Comparison of ENCODE assay signal across 29 cellular contexts in the genomic region with DNA sequence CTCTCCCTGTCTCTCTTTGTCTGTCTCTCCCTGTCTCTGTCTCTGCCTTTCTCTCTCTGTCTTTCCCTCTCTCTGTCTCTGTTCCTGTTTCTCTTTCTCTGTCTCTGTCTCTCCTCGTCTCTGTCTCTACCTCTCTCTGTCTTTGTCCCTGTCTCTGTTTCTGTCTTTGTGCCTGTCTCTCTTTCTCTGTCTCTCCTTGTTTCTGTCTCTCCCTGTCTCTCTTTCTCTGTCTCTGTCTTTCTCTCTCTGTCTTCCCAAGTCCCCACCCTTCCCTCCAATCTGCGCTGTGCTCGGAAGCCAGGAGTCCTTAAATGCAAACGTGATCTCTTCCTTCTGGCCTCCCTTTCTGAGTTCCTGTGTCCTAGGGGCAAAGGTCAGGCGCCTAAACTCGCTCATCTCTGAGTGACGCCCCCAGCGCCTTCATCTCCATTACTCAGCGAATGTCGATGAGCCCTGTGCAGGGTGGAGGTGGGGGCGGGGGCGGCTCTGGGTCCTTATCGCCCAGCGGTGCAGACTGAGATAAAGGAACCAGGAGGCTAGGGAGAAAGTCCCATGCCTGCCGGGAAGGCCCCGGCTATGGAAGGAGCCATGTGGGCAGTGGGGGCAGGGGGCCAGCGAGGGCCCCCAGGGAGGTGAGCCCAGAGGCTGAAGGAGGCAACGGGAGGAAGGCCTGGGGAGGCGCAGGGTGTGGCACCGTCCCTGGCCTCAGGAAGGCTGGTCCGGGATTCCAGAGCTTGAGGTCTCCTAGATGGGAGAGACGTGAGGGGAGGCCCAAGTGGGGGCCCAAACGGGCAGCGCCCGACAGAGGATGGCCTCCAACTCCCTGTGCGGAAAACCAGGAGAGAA. TPM values are rescaled to one million over a fixed set of nuclear protein-coding genes. Genes with fewer than 3 reads are reported as not detected.
DNase-seq lines count a peak whose midpoint lies in the region; ATAC-seq, FAIRE-seq and TF ChIP-seq lines count a peak whose summit lies in the region.
"Had no signal": no experiment of that assay in that cellular context is flagged by ENCODE, and none has a peak within 500 bp of the region (broad histone marks: within the 10 kb centered on the region; RNA-seq: fewer than 3 reads in every experiment).

No MANE protein-coding gene starts in this region.

- DNase-seq in NCI-H146 (lab: John Stamatoyannopoulos, UW) = peak; percentile 31
- no peak for DNase-seq in NCI-H146 treated with DMSO at 0.1 percent for 48 hours (lab: John Stamatoyannopoulos, UW; ENCODE audit: unreplicated experiment)
- DNase-seq in HuH-7 (ENCODE audit: low spot score) = peak; percentile 97
- peak; percentile 27 for DNase-seq in activated CD8-positive, alpha-beta T cell treated with anti-CD3 and anti-CD28 coated beads, Interleukin-2, amount 10 ng/mL, durations not matched to agents 7 days and 5 days
- DNase-seq in mesendoderm = peak; percentile 43
- DNase-seq in CD4-positive, alpha-beta T cell = no peak
- DNase-seq in SHP77 treated with DMSO at 0.1 percent for 48 hours (lab: John Stamatoyannopoulos, UW) = no peak
- no peak for DNase-seq in frontal cortex (ENCODE audit: low spot score in 2 of 2)
- DNase-seq: activated naive CD8-positive, alpha-beta T cell treated with anti-CD3 and anti-CD28 coated beads for 36 hours; cortex of kidney; DMS 273 treated with DMSO at 0.1 percent for 48 hours; HCEC 1CT; hippocampal formation; NCI-H526; spleen; stimulated activated CD8-positive, alpha-beta memory T cell treated with anti-CD3 and anti-CD28 coated beads, Interleukin-4, amount 100 ng/mL, for 48 hours; T-helper 2 cell; uterus had no signal

- no peak overlapping the region for H3K4me2 ChIP-seq in mesendoderm (ENCODE audit: low read length)
- H3K4me2 ChIP-seq: KMS-11 had no signal

- no peak for TF ChIP-seq CTCF in CD4-positive, alpha-beta T cell (IDR thresholded peaks at IDR 0.05)

- no peak overlapping the region for H3K9ac ChIP-seq in mesendoderm (ENCODE audit: low read length)
- H3K9ac ChIP-seq: BLaER1, KMS-11 had no signal

- peaks cover 9% of the 10 kb centered on the region for H3K27me3 Mint-ChIP-seq in activated CD8-positive, alpha-beta T cell treated with anti-CD3 and anti-CD28 coated beads, Interleukin-2, amount 10 ng/mL, durations not matched to agents 7 days and 5 days (ENCODE audit: low read depth)
- H3K27me3 Mint-ChIP-seq in CD4-positive, alpha-beta T cell = peaks cover 7% of the 10 kb centered on the region
- H3K27me3 Mint-ChIP-seq: activated naive CD8-positive, alpha-beta T cell treated with anti-CD3 and anti-CD28 coated beads for 36 hours had no signal

- no peak for FAIRE-seq in frontal cortex (lab: Jason Lieb, UNC)
- FAIRE-seq: keratinocyte had no signal

- POLR2A ChIA-PET in activated CD8-positive, alpha-beta T cell treated with anti-CD3 and anti-CD28 coated beads, Interleukin-2, amount 10 ng/mL, durations not matched to agents 7 days and 5 days (lab: Charles Lee) = no interaction called here
- POLR2A ChIA-PET in CD4-positive, alpha-beta T cell (lab: Charles Lee) = no interaction called here

- H3K36me3 Mint-ChIP-seq in activated CD8-positive, alpha-beta T cell treated with anti-CD3 and anti-CD28 coated beads, Interleukin-2, amount 10 ng/mL, durations not matched to agents 7 days and 5 days (ENCODE audit: low read depth) = no peaks in the 10 kb centered on the region
- no peaks in the 10 kb centered on the region for H3K36me3 Mint-ChIP-seq in CD4-positive, alpha-beta T cell (ENCODE audit: low read depth)
- H3K36me3 Mint-ChIP-seq: activated naive CD8-positive, alpha-beta T cell treated with anti-CD3 and anti-CD28 coated beads for 36 hours; brain had no signal

- no peak for ATAC-seq in activated CD8-positive, alpha-beta T cell treated with anti-CD3 and anti-CD28 coated beads, Interleukin-2, amount 10 ng/mL, durations not matched to agents 7 days and 5 days
- no peak for ATAC-seq in CD4-positive, alpha-beta T cell (ENCODE audit: poor library complexity)
- ATAC-seq: activated CD4-positive, CD25-positive, alpha-beta regulatory T cell treated with anti-CD3 and anti-CD28 coated beads, Interleukin-2, amount 50 U/mL, for 24 hours had no signal

- WGBS in mesendoderm (ENCODE audit: extremely low coverage, insufficient coverage, low lambda C conversion rate) = no CpG with 5 or more reads among the region's 26 CpGs

- H4K5ac ChIP-seq in mesendoderm (ENCODE audit: low read length) = no peak overlapping the region

- H3K56ac ChIP-seq in mesendoderm (ENCODE audit: low read length) = peak overlapping the region; percentile 25

- no peak overlapping the region for H2BK5ac ChIP-seq in mesendoderm (ENCODE audit: low read length)

- no peak overlapping the region for H3K4ac ChIP-seq in mesendoderm (ENCODE audit: low read depth, low read length)

- no peaks in the 10 kb centered on the region for H3K36me3 ChIP-seq in mesendoderm (ENCODE audit: control insufficient read depth, insufficient read depth, low read length)
- H3K36me3 ChIP-seq: BLaER1, neutrophil, SJSA1, spleen, uterus had no signal

- H2AK5ac ChIP-seq in mesendoderm (ENCODE audit: low read length) = no peak overlapping the region

- no peak overlapping the region for H2BK120ac ChIP-seq in mesendoderm (ENCODE audit: low read depth, low read length)

- no peaks in the 10 kb centered on the region for H3K9me3 ChIP-seq in CD4-positive, alpha-beta T cell (ENCODE audit: control insufficient read depth, low read length)
- H3K9me3 ChIP-seq: BLaER1, neutrophil, spleen, uterus had no signal

- H3K4me3 ChIP-seq in mesendoderm (ENCODE audit: low read length) = no peak overlapping the region
- H3K4me3 ChIP-seq: BLaER1, SJSA1, spleen, uterus had no signal

- H3K9me3 Mint-ChIP-seq in activated CD8-positive, alpha-beta T cell treated with anti-CD3 and anti-CD28 coated beads, Interleukin-2, amount 10 ng/mL, durations not matched to agents 7 days and 5 days (ENCODE audit: insufficient read depth) = no peaks in the 10 kb centered on the region
- H3K9me3 Mint-ChIP-seq in CD4-positive, alpha-beta T cell = no peaks in the 10 kb centered on the region
- H3K9me3 Mint-ChIP-seq: activated naive CD8-positive, alpha-beta T cell treated with anti-CD3 and anti-CD28 coated beads for 36 hours; activated T-helper 1 cell treated with anti-CD3 and anti-CD28 coated beads, Interleukin-12 subunit alpha, Interleukin-12 subunit beta, Interleukin-2, Interleukin-4 antibody, amounts not matched to agents 30 ng/mL and 10 ng/mL and 1 ng/mL, durations not matched to agents 14 hours and 24 hours and 36 hours; brain had no signal

- H3K18ac ChIP-seq in mesendoderm (ENCODE audit: low read length) = no peak overlapping the region

- H3K4me3 Mint-ChIP-seq in activated CD8-positive, alpha-beta T cell treated with anti-CD3 and anti-CD28 coated beads, Interleukin-2, amount 10 ng/mL, durations not matched to agents 7 days and 5 days = no peak overlapping the region
- H3K4me3 Mint-ChIP-seq in CD4-positive, alpha-beta T cell = no peak overlapping the region
- H3K4me3 Mint-ChIP-seq: activated naive CD8-positive, alpha-beta T cell treated with anti-CD3 and anti-CD28 coated beads for 36 hours; activated T-helper 1 cell treated with anti-CD3 and anti-CD28 coated beads, Interleukin-12 subunit alpha, Interleukin-12 subunit beta, Interleukin-2, Interleukin-4 antibody, amounts not matched to agents 30 ng/mL and 10 ng/mL and 1 ng/mL, durations not matched to agents 14 hours and 24 hours and 36 hours; brain had no signal

- no peaks in the 10 kb centered on the region for H3K79me1 ChIP-seq in mesendoderm (ENCODE audit: low read length)

- no peaks in the 10 kb centered on the region for H3K79me2 ChIP-seq in mesendoderm (ENCODE audit: control insufficient read depth, insufficient read depth, low read length)

- CTCF ChIA-PET in activated CD8-positive, alpha-beta T cell treated with anti-CD3 and anti-CD28 coated beads, Interleukin-2, amount 10 ng/mL, durations not matched to agents 7 days and 5 days (lab: Charles Lee) = no interaction called here
- CTCF ChIA-PET in CD4-positive, alpha-beta T cell (lab: Charles Lee) = no interaction called here

- H2BK15ac ChIP-seq in mesendoderm (replicated peaks; ENCODE audit: low read depth) = no peak overlapping the region

- intact Hi-C loops in CD4-positive, alpha-beta T cell (cut with DNase I, micrococcal nuclease) = loop anchor here in 1 of 2 experiments (10.0 kb wide), 1 partner anchor 215 kb away; no protein-coding TSS in a partner anchor

- H3K27ac ChIP-seq in mesendoderm (ENCODE audit: low read depth, low read length) = no peak overlapping the region
- no peak overlapping the region for H3K27ac ChIP-seq in CD4-positive, alpha-beta T cell (ENCODE audit: low read depth, low read length)
- H3K27ac ChIP-seq: BLaER1, KMS-11, neutrophil, SJSA1, spleen, uterus had no signal

- H3K27ac Mint-ChIP-seq in activated CD8-positive, alpha-beta T cell treated with anti-CD3 and anti-CD28 coated beads, Interleukin-2, amount 10 ng/mL, durations not matched to agents 7 days and 5 days = no peak overlapping the region
- H3K27ac Mint-ChIP-seq in CD4-positive, alpha-beta T cell = no peak overlapping the region
- H3K27ac Mint-ChIP-seq: activated naive CD8-positive, alpha-beta T cell treated with anti-CD3 and anti-CD28 coated beads for 36 hours; activated T-helper 1 cell treated with anti-CD3 and anti-CD28 coated beads, Interleukin-12 subunit alpha, Interleukin-12 subunit beta, Interleukin-2, Interleukin-4 antibody, amounts not matched to agents 30 ng/mL and 10 ng/mL and 1 ng/mL, durations not matched to agents 14 hours and 24 hours and 36 hours; brain had no signal

- H3K4me1 ChIP-seq in mesendoderm (ENCODE audit: control insufficient read depth, low read depth, low read length) = no peaks in the 10 kb centered on the region
- H3K4me1 ChIP-seq: SJSA1, uterus had no signal

- no peaks in the 10 kb centered on the region for H3K27me3 ChIP-seq in mesendoderm (ENCODE audit: insufficient read depth, low read length, poor library complexity)
- H3K27me3 ChIP-seq in CD4-positive, alpha-beta T cell (ENCODE audit: control insufficient read depth, insufficient read depth, low read length) = no peaks in the 10 kb centered on the region
- H3K27me3 ChIP-seq: neutrophil, uterus had no signal

- no peaks in the 10 kb centered on the region for H3K4me1 Mint-ChIP-seq in activated CD8-positive, alpha-beta T cell treated with anti-CD3 and anti-CD28 coated beads, Interleukin-2, amount 10 ng/mL, durations not matched to agents 7 days and 5 days (ENCODE audit: low read depth)
- H3K4me1 Mint-ChIP-seq in CD4-positive, alpha-beta T cell (ENCODE audit: low read depth) = no peaks in the 10 kb centered on the region
- H3K4me1 Mint-ChIP-seq: activated naive CD8-positive, alpha-beta T cell treated with anti-CD3 and anti-CD28 coated beads for 36 hours had no signal

- H3K23ac ChIP-seq in mesendoderm (ENCODE audit: low read length) = no peak overlapping the region

- no peak overlapping the region for H4K8ac ChIP-seq in mesendoderm (ENCODE audit: low read depth, low read length)

RNA-seq across cellular contexts. Expression of a gene that starts 1.5 kb away (rescaled TPM):
- not detected for total RNA-seq in activated CD8-positive, alpha-beta T cell treated with anti-CD3 and anti-CD28 coated beads, Interleukin-2, amount 10 ng/mL, durations not matched to agents 7 days and 5 days
- polyA plus RNA-seq in mesendoderm (2013, experiment 1 of 2) = not detected
- polyA plus RNA-seq in mesendoderm (2013, experiment 2 of 2) = not detected
- not detected for total RNA-seq in CD4-positive, alpha-beta T cell
- total RNA-seq in frontal cortex = not detected
- total RNA-seq: A172; activated naive CD8-positive, alpha-beta T cell treated with anti-CD3 and anti-CD28 coated beads for 36 hours; activated T-helper 1 cell treated with anti-CD3 and anti-CD28 coated beads, Interleukin-12 subunit alpha, Interleukin-12 subunit beta, Interleukin-2, Interleukin-4 antibody, amounts not matched to agents 30 ng/mL and 10 ng/mL and 1 ng/mL, durations not matched to agents 14 hours and 24 hours and 36 hours; OCI-LY7; subcutaneous adipose tissue had no signal
- polyA plus RNA-seq: keratinocyte had no signal

RNA-seq across cellular contexts. Expression of a gene that starts 25.3 kb away (rescaled TPM):
- not detected for total RNA-seq in activated CD8-positive, alpha-beta T cell treated with anti-CD3 and anti-CD28 coated beads, Interleukin-2, amount 10 ng/mL, durations not matched to agents 7 days and 5 days
- not detected for polyA plus RNA-seq in mesendoderm (2013, experiment 1 of 2)
- not detected for polyA plus RNA-seq in mesendoderm (2013, experiment 2 of 2)
- total RNA-seq in CD4-positive, alpha-beta T cell = not detected
- total RNA-seq in frontal cortex = not detected
- total RNA-seq: A172; activated naive CD8-positive, alpha-beta T cell treated with anti-CD3 and anti-CD28 coated beads for 36 hours; activated T-helper 1 cell treated with anti-CD3 and anti-CD28 coated beads, Interleukin-12 subunit alpha, Interleukin-12 subunit beta, Interleukin-2, Interleukin-4 antibody, amounts not matched to agents 30 ng/mL and 10 ng/mL and 1 ng/mL, durations not matched to agents 14 hours and 24 hours and 36 hours; OCI-LY7; SJSA1; spleen; subcutaneous adipose tissue; uterus had no signal
- polyA plus RNA-seq: keratinocyte, spleen had no signal

Comparison
In these comparisons a context has a peak if more than half of its experiments do, and no peak if none do; other contexts are left out.
1. DNase-seq: peak in NCI-H146 (single experiment), HuH-7 (single experiment), activated CD8-positive, alpha-beta T cell treated with anti-CD3 and anti-CD28 coated beads, Interleukin-2, amount 10 ng/mL, durations not matched to agents 7 days and 5 days (single experiment) and mesendoderm (single experiment); none in NCI-H146 treated with DMSO at 0.1 percent for 48 hours (single experiment), CD4-positive, alpha-beta T cell (0 of 10), SHP77 treated with DMSO at 0.1 percent for 48 hours (single experiment) and frontal cortex (0 of 2).